In the genomic region with DNA sequence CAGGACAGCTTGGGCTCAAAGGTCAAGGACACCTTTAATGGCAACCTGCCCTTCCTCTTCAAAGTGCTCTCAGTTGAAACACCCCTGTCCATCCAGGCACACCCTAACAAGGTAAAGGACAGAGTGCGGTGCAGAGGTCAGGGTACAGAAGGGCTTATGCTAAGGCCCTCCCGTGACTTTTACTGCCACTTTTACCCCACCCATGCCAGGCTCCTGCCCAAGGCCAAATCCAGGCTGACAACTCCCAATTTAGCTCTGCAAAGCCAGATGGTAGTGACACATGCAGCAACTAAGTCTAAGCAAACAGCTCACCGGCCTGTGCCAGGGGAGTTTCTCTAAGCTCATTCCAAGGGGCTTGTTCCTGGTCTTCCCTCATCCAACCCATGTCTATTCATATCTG, we compare ENCODE assay signal across 11 cellular contexts. TPM values are rescaled to one million over a fixed set of nuclear protein-coding genes. Genes with fewer than 3 reads are reported as not detected.
A peak's percentile ranks its signal among the peaks of the same experiment; 100 is the strongest.
DNase-seq lines count a peak whose midpoint lies in the region; ATAC-seq and TF ChIP-seq lines count a peak whose summit lies in the region.
"Had no signal": no experiment of that assay in that cellular context is flagged by ENCODE, and none has a peak within 500 bp of the region (broad histone marks: within the 10 kb centered on the region; RNA-seq: fewer than 3 reads in every experiment).

No MANE protein-coding gene starts in this region.

- no peak for DNase-seq in CD4-positive, alpha-beta T cell
- no peak for DNase-seq in effector memory CD4-positive, alpha-beta T cell
- no peak for DNase-seq in naive thymus-derived CD8-positive, alpha-beta T cell
- DNase-seq in dedifferentiated amniotic fluid mesenchymal stem cell (ENCODE audit: extremely low spot score) (no peak), NAMALWA (ENCODE audit: low spot score) (no peak), A172 (ENCODE audit: low spot score) (no peak)
- DNase-seq: activated B cell treated with CpG ODN at 0.5 μM for 24 hours, mesendoderm, NCI-H2227 treated with DMSO at 0.1 percent for 48 hours had no signal

- H3K4me1 Mint-ChIP-seq in CD4-positive, alpha-beta T cell (ENCODE audit: low read depth), result peaks cover 43% of the 10 kb centered on the region
- peaks cover 17 to 58% (median 55%) of the 10 kb centered on the region in 4 donors for H3K4me1 Mint-ChIP-seq in naive thymus-derived CD8-positive, alpha-beta T cell

- H3K4me2 ChIP-seq in Loucy (ENCODE audit: low read depth, low read length, poor library complexity, severe bottlenecking), result peak overlapping the region; percentile 64

- CTCF ChIA-PET in CD4-positive, alpha-beta T cell (lab: Charles Lee), result no interaction called here

- peak overlapping the region; percentile 90 for H3K9ac ChIP-seq in Loucy (ENCODE audit: low read depth, low read length, poor library complexity, severe bottlenecking)

- H3K4me1 ChIP-seq in Loucy (ENCODE audit: insufficient read depth, low read length, poor library complexity, severe bottlenecking), result peaks cover 19% of the 10 kb centered on the region
- peaks cover 26% of the 10 kb centered on the region for H3K4me1 ChIP-seq in effector memory CD4-positive, alpha-beta T cell (ENCODE audit: control insufficient read depth, insufficient read depth, low read length, poor library complexity, severe bottlenecking)

- peaks cover 18% of the 10 kb centered on the region for H3K79me2 ChIP-seq in Loucy (ENCODE audit: insufficient read depth, low read length)

- H2AFZ ChIP-seq in Loucy (ENCODE audit: low read length), result no peak overlapping the region

- peak overlapping the region; percentile 86 for H3K27ac Mint-ChIP-seq in CD4-positive, alpha-beta T cell
- H3K27ac Mint-ChIP-seq in naive thymus-derived CD8-positive, alpha-beta T cell, result peak overlapping the region in 9 of 10 donors; percentile 31 to 95 (median 66)

- no peaks in the 10 kb centered on the region for H3K27me3 ChIP-seq in CD4-positive, alpha-beta T cell (ENCODE audit: control insufficient read depth, insufficient read depth, low read length)
- no peaks in the 10 kb centered on the region for H3K27me3 ChIP-seq in Loucy (ENCODE audit: insufficient read depth, low read length, poor library complexity, severe bottlenecking)
- no peaks in the 10 kb centered on the region for H3K27me3 ChIP-seq in effector memory CD4-positive, alpha-beta T cell (replicated peaks; ENCODE audit: control insufficient read depth, insufficient read depth, low read length, poor library complexity, severe bottlenecking)

- H3K4me3 ChIP-seq in Loucy (ENCODE audit: low read length, poor library complexity, severe bottlenecking), result peak overlapping the region; percentile 85
- no peak overlapping the region for H3K4me3 ChIP-seq in effector memory CD4-positive, alpha-beta T cell (ENCODE audit: insufficient read depth, low read depth, low read length, poor library complexity, severe bottlenecking)

- H3K27me3 Mint-ChIP-seq in CD4-positive, alpha-beta T cell, result no peaks in the 10 kb centered on the region
- H3K27me3 Mint-ChIP-seq in naive thymus-derived CD8-positive, alpha-beta T cell, result no peaks in the 10 kb centered on the region
- H3K27me3 Mint-ChIP-seq: activated B cell treated with CpG ODN at 0.5 μM for 24 hours had no signal

- no peak for TF ChIP-seq CTCF in CD4-positive, alpha-beta T cell (IDR thresholded peaks at IDR 0.05)
- TF ChIP-seq CTCF in Loucy (conservative IDR thresholded peaks at IDR 0.05; ENCODE audit: low read length), result no peak

- POLR2A ChIA-PET in CD4-positive, alpha-beta T cell (lab: Charles Lee), result interaction anchor here (1.5 kb wide), 1 partner anchor 10 kb away, joined by 4 read pairs; no protein-coding TSS in a partner anchor
- POLR2A ChIA-PET in naive thymus-derived CD8-positive, alpha-beta T cell (lab: Charles Lee), result interaction anchor here (0.6 to 2.9 kb wide), 6 partner anchors 8 to 24 kb away, joined by 3 to 28 read pairs (median 4); partner anchors contain the start of genes FAM219B and SCAMP2

- intact Hi-C loops in CD4-positive, alpha-beta T cell (cut with DNase I, micrococcal nuclease), result loop anchor here (2.0 to 5.0 kb wide), 3 partner anchors 46 to 49 kb away; partner anchors contain the start of genes ULK3 (in 2 of the 2) and COX5A (in 1 of the 2)

- no peak overlapping the region for H3K27ac ChIP-seq in CD4-positive, alpha-beta T cell (ENCODE audit: low read depth, low read length)
- H3K27ac ChIP-seq in effector memory CD4-positive, alpha-beta T cell (ENCODE audit: insufficient read depth, low read length, poor library complexity, severe bottlenecking), result peak overlapping the region; percentile 2

- H3K36me3 ChIP-seq in Loucy (ENCODE audit: insufficient read depth, low read length), result no peaks in the 10 kb centered on the region
- peaks cover 8% of the 10 kb centered on the region for H3K36me3 ChIP-seq in effector memory CD4-positive, alpha-beta T cell (ENCODE audit: control insufficient read depth, insufficient read depth, low read length)

- H3F3A ChIP-seq in Loucy (ENCODE audit: low read depth), result no peaks in the 10 kb centered on the region

- peaks cover 27% of the 10 kb centered on the region for H3K36me3 Mint-ChIP-seq in CD4-positive, alpha-beta T cell (ENCODE audit: low read depth)
- peaks cover 6 to 9% (median 6%) of the 10 kb centered on the region in 3 donors for H3K36me3 Mint-ChIP-seq in naive thymus-derived CD8-positive, alpha-beta T cell

- ATAC-seq in CD4-positive, alpha-beta T cell (ENCODE audit: poor library complexity), result no peak
- ATAC-seq in naive thymus-derived CD8-positive, alpha-beta T cell, result no peak
- no peak for ATAC-seq in HG03439 (IDR thresholded peaks at IDR 0.05; ENCODE audit: unreplicated experiment)

- no peaks in the 10 kb centered on the region for H4K20me1 ChIP-seq in Loucy (ENCODE audit: insufficient read depth, low read length, poor library complexity, severe bottlenecking)

- no peaks in the 10 kb centered on the region for H3K9me2 ChIP-seq in Loucy (replicated peaks; ENCODE audit: low read depth, low read length)

- no peaks in the 10 kb centered on the region for H3K9me3 Mint-ChIP-seq in CD4-positive, alpha-beta T cell
- no peaks in the 10 kb centered on the region for H3K9me3 Mint-ChIP-seq in naive thymus-derived CD8-positive, alpha-beta T cell
- H3K9me3 Mint-ChIP-seq: activated B cell treated with CpG ODN at 0.5 μM for 24 hours had no signal

- no peaks in the 10 kb centered on the region for H3K9me3 ChIP-seq in CD4-positive, alpha-beta T cell (ENCODE audit: control insufficient read depth, low read length)
- no peaks in the 10 kb centered on the region for H3K9me3 ChIP-seq in Loucy (ENCODE audit: insufficient read depth, low read depth, low read length)
- no peaks in the 10 kb centered on the region for H3K9me3 ChIP-seq in effector memory CD4-positive, alpha-beta T cell (ENCODE audit: control insufficient read depth, low read length)

- H3K4me3 Mint-ChIP-seq in CD4-positive, alpha-beta T cell, result peak overlapping the region; percentile 45
- peak overlapping the region in 8 of 10 donors; percentile 31 to 96 (median 86) for H3K4me3 Mint-ChIP-seq in naive thymus-derived CD8-positive, alpha-beta T cell

RNA-seq across cellular contexts. Expression of gene MPI, which starts 1.6 kb away (rescaled TPM):
- total RNA-seq in CD4-positive, alpha-beta T cell, result 10 to 100 TPM; 28.9 to 30.3 TPM
- 10 to 100 TPM; 74.3 to 77.4 TPM for total RNA-seq in naive thymus-derived CD8-positive, alpha-beta T cell
- polyA plus RNA-seq in naive thymus-derived CD8-positive, alpha-beta T cell, result 10 to 100 TPM; 80.5 to 85.6 (median 85.3) TPM
- 48.5 and 50.3 TPM in 2 replicates for total RNA-seq in A172 (2014; rRNA removed; shearing (Covaris generic))

RNA-seq across cellular contexts. Expression of gene FAM219B, which starts 15.2 kb away (rescaled TPM):
- total RNA-seq in CD4-positive, alpha-beta T cell, result 10 to 100 TPM; 21.5 to 26.8 TPM
- total RNA-seq in naive thymus-derived CD8-positive, alpha-beta T cell, result 10 to 100 TPM; 80.2 to 91.5 TPM
- 10 to 100 TPM; 18.8 to 22.3 (median 20.7) TPM for polyA plus RNA-seq in naive thymus-derived CD8-positive, alpha-beta T cell
- 26.6 and 28.6 TPM in 2 replicates for total RNA-seq in A172 (2014; rRNA removed; shearing (Covaris generic))

RNA-seq across cellular contexts. Expression of gene SCAMP2, which starts 18.3 kb away (rescaled TPM):
- 10 to 100 TPM; 56.1 to 56.9 TPM for total RNA-seq in CD4-positive, alpha-beta T cell
- total RNA-seq in naive thymus-derived CD8-positive, alpha-beta T cell, result 100 to 1,000 TPM; 113 to 117 TPM
- polyA plus RNA-seq in naive thymus-derived CD8-positive, alpha-beta T cell, result 100 to 1,000 TPM; 109 to 121 (median 119) TPM
- 36.1 and 39.7 TPM in 2 replicates for total RNA-seq in A172 (2014; rRNA removed; shearing (Covaris generic))

RNA-seq across cellular contexts. Expression of gene COX5A, which starts 46.4 kb away (rescaled TPM):
- total RNA-seq in CD4-positive, alpha-beta T cell, result 10 to 100 TPM; 40.7 to 44.2 TPM
- 10 to 100 TPM; 60.0 to 66.0 TPM for total RNA-seq in naive thymus-derived CD8-positive, alpha-beta T cell
- polyA plus RNA-seq in naive thymus-derived CD8-positive, alpha-beta T cell, result 100 to 1,000 TPM; 268 to 362 (median 276) TPM
- total RNA-seq in A172 (2014; rRNA removed; shearing (Covaris generic)), result 124 and 129 TPM in 2 replicates

RNA-seq across cellular contexts. Expression of gene ULK3, which starts 48.5 kb away (rescaled TPM):
- 10 to 100 TPM; 37.8 to 38.9 TPM for total RNA-seq in CD4-positive, alpha-beta T cell
- total RNA-seq in naive thymus-derived CD8-positive, alpha-beta T cell, result 10 to 100 TPM; 82.8 to 83.6 TPM
- 10 to 100 TPM; 16.3 to 32.2 (median 16.6) TPM for polyA plus RNA-seq in naive thymus-derived CD8-positive, alpha-beta T cell
- 35.9 and 40.1 TPM in 2 replicates for total RNA-seq in A172 (2014; rRNA removed; shearing (Covaris generic))
